Comparison of ENCODE assay signal across 8 cellular contexts in genomic region chr6:37257634-37258404, GRCh38. TPM values are rescaled to one million over a fixed set of nuclear protein-coding genes. Genes with fewer than 3 reads are reported as not detected.
DNase-seq lines count a peak whose midpoint lies in the region; ATAC-seq, FAIRE-seq and TF ChIP-seq lines count a peak whose summit lies in the region.

TBC1D22B (plus strand) TSS chr6:37257772; CDS start chr6:37257918, 146 bp downstream.
TMEM217 (minus strand) TSS chr6:37258144; CDS start chr6:37219030, 39,114 bp downstream.

- H3K36me3 Mint-ChIP-seq in activated naive CD8-positive, alpha-beta T cell treated with anti-CD3 and anti-CD28 coated beads, Interleukin-2, amount 50 U/mL, for 24 hours (ENCODE audit: low read depth) = no peaks in the 10 kb centered on the region

- H3K27ac Mint-ChIP-seq in activated naive CD8-positive, alpha-beta T cell treated with anti-CD3 and anti-CD28 coated beads, Interleukin-2, amount 50 U/mL, for 24 hours = peak within 1 kb of the TSS; percentile 83

- no peaks in the 10 kb centered on the region for H3K9me3 Mint-ChIP-seq in activated naive CD8-positive, alpha-beta T cell treated with anti-CD3 and anti-CD28 coated beads, Interleukin-2, amount 50 U/mL, for 24 hours

- H3K4me3 ChIP-seq in GM12875 (ENCODE audit: low read depth, low read length) = peak within 1 kb of the TSS; percentile 87
- H3K4me3 ChIP-seq in SU-DHL-6 (ENCODE audit: insufficient read depth, low read length, poor library complexity, severe bottlenecking) = peak within 1 kb of the TSS; percentile 69
- H3K4me3 ChIP-seq in pancreas = peak within 1 kb of the TSS; percentile 65 to 89 (median 78)
- H3K4me3 ChIP-seq in tibial artery = peak within 1 kb of the TSS; percentile 67 to 78

- peaks cover 44% of the 10 kb centered on the region for H3K4me1 Mint-ChIP-seq in activated naive CD8-positive, alpha-beta T cell treated with anti-CD3 and anti-CD28 coated beads, Interleukin-2, amount 50 U/mL, for 24 hours

- no peaks in the 10 kb centered on the region for H3K9me2 ChIP-seq in SU-DHL-6 (replicated peaks; ENCODE audit: insufficient read depth, low read length)

- H3K27ac ChIP-seq in SU-DHL-6 (ENCODE audit: low read depth, low read length) (no peak within 1 kb of the TSS), pancreas (peak within 1 kb of the TSS; percentile 84 to 94 (median 92)), tibial artery (peak within 1 kb of the TSS; percentile 82 to 83)

- peaks cover 4 to 25% (median 22%) of the 10 kb centered on the region in 3 donors for H3K4me1 ChIP-seq in pancreas
- peaks cover 0 to 23% (median 11%) of the 10 kb centered on the region in 4 donors for H3K4me1 ChIP-seq in tibial artery

- peak within 1 kb of the TSS; percentile 74 for H3K9ac ChIP-seq in SU-DHL-6 (ENCODE audit: low read length)

- H3K79me2 ChIP-seq in SU-DHL-6 (ENCODE audit: insufficient read depth, low read length) = 0 out of 2 replicates have a peak, but pooled peaks cover 9% of the 10 kb centered on the region

- ATAC-seq in HG02763 (IDR thresholded peaks at IDR 0.05; ENCODE audit: unreplicated experiment) (peak; percentile 96), Right ventricle myocardium inferior (peak; percentile 100), pancreas (peak; percentile 97 to 99 (median 98))
- peak; percentile 100 for ATAC-seq in activated naive CD8-positive, alpha-beta T cell treated with anti-CD3 and anti-CD28 coated beads, Interleukin-2, amount 50 U/mL, for 24 hours

- H3K9me3 ChIP-seq in SU-DHL-6 (ENCODE audit: insufficient read depth, low read length) (no peaks in the 10 kb centered on the region), pancreas (no peaks in the 10 kb centered on the region), tibial artery (no peaks in the 10 kb centered on the region)

- TF ChIP-seq CTCF in GM12875 (IDR thresholded peaks at IDR 0.05; ENCODE audit: borderline replicate concordance, insufficient read depth, low read depth, low read length) = no peak
- no peak for TF ChIP-seq CTCF in SU-DHL-6 (IDR thresholded peaks at IDR 0.05; ENCODE audit: insufficient read depth, low read length, poor library complexity, severe bottlenecking)
- no peak for TF ChIP-seq CTCF in pancreas (IDR thresholded peaks at IDR 0.05)
- no peak for TF ChIP-seq CTCF in tibial artery (IDR thresholded peaks at IDR 0.05)

- peak within 1 kb of the TSS; percentile 68 for H3K4me2 ChIP-seq in SU-DHL-6 (ENCODE audit: low read depth, low read length, poor library complexity, severe bottlenecking)

- peak within 1 kb of the TSS; percentile 85 for H3K4me3 Mint-ChIP-seq in activated naive CD8-positive, alpha-beta T cell treated with anti-CD3 and anti-CD28 coated beads, Interleukin-2, amount 50 U/mL, for 24 hours

- H3K27me3 Mint-ChIP-seq in activated naive CD8-positive, alpha-beta T cell treated with anti-CD3 and anti-CD28 coated beads, Interleukin-2, amount 50 U/mL, for 24 hours = no peaks in the 10 kb centered on the region

- H3K36me3 ChIP-seq in SU-DHL-6 (ENCODE audit: low read length) (no peaks in the 10 kb centered on the region), pancreas (no peaks in the 10 kb centered on the region), tibial artery (no peaks in the 10 kb centered on the region)

- DNase-seq in NCI-H1417 (lab: John Stamatoyannopoulos, UW) (peak; percentile 92 to 95 (median 94)), Right ventricle myocardium inferior (ENCODE audit: missing footprints) (peak; percentile 96), pancreas (peak; percentile 94 to 99 (median 98)), tibial artery (peak; percentile 96 to 98)
- DNase-seq in activated naive CD8-positive, alpha-beta T cell treated with anti-CD3 and anti-CD28 coated beads, Interleukin-2, amount 50 U/mL, for 24 hours = peak; percentile 96

- H4K20me1 ChIP-seq in SU-DHL-6 (ENCODE audit: low read depth, low read length) = 0 out of 2 replicates have a peak, but pooled peaks cover 2% of the 10 kb centered on the region

- peak within 1 kb of the TSS; percentile 87 for H2AFZ ChIP-seq in SU-DHL-6 (ENCODE audit: low read depth, low read length, severe bottlenecking)

- H3K27me3 ChIP-seq in SU-DHL-6 (ENCODE audit: low read length) (no peaks in the 10 kb centered on the region), pancreas (no peaks in the 10 kb centered on the region), tibial artery (no peaks in the 10 kb centered on the region)

- peaks cover 14% of the 10 kb centered on the region; the same call in 1 of the 2 replicates for H3F3A ChIP-seq in SU-DHL-6 (ENCODE audit: insufficient read depth)

- intact Hi-C loops in Right ventricle myocardium inferior (cut with DNase I) (loop anchor here (2.0 kb wide), 1 partner anchor 27 kb away; no protein-coding TSS in a partner anchor), pancreas (cut with DNase I) (no loop called here), tibial artery (cut with DNase I; ENCODE audit: low total_unique reads) (no loop called here)

- 0% methylated on average over 45 of the region's 45 CpGs for WGBS in pancreas, 2 donors

- FAIRE-seq in pancreas (lab: Jason Lieb, UNC) = peak; percentile 84

RNA-seq across cellular contexts. Expression of gene TBC1D22B, which starts in this region (rescaled TPM):
- 6.3 TPM for total RNA-seq in Right ventricle myocardium inferior
- 1 to 10 TPM; 5.1 to 9.0 (median 6.3) TPM for total RNA-seq in pancreas
- 1 to 10 TPM; 4.3 to 6.6 TPM for polyA plus RNA-seq in pancreas

RNA-seq across cellular contexts. Expression of gene TMEM217, which starts in this region (rescaled TPM):
- 0.30 TPM for total RNA-seq in Right ventricle myocardium inferior
- total RNA-seq in pancreas = 1 to 10 TPM in 3 of 6 donors, under 1 TPM in 3; 0.19 to 2.1 (median 0.94) TPM
- polyA plus RNA-seq in pancreas = 1 to 10 TPM; 1.4 to 1.7 TPM
